ENCODE assay signal across 8 cellular contexts in genomic region chr6:111105578-111105977, GRCh38. TPM values are rescaled to one million over a fixed set of nuclear protein-coding genes. Genes with fewer than 3 reads are reported as not detected.
DNase-seq lines count a peak whose midpoint lies in the region; ATAC-seq, FAIRE-seq and TF ChIP-seq lines count a peak whose summit lies in the region.

No MANE protein-coding gene starts in this region.

- intact Hi-C loops in kidney (cut with DNase I), result no loop called here

- no peak overlapping the region for H3K9ac ChIP-seq in kidney (ENCODE audit: low read length in 2 of 2)

- H3K36me3 ChIP-seq in WERI-Rb-1 (no peaks in the 10 kb centered on the region), kidney (ENCODE audit: control insufficient read depth in 1 of 2, insufficient read depth in 2 of 2, low read length in 2 of 2) (no peaks in the 10 kb centered on the region)

- no peak overlapping the region for H3K4me3 Mint-ChIP-seq in osteocyte (ENCODE audit: unreplicated experiment)

- in situ Hi-C loops in ACHN (cut with HindIII; ENCODE audit: low pct_ligation_motif_present, low pct_unique_long_range_greater_than_20kb, low sequenced_read_pairs), result no loop called here

- H3K27ac ChIP-seq in WERI-Rb-1, result no peak overlapping the region
- peak overlapping the region in 1 of 2 donors; percentile 74 for H3K27ac ChIP-seq in kidney (ENCODE audit: low read depth in 2 of 2, low read length in 2 of 2)

- no peaks in the 10 kb centered on the region for H3K4me1 Mint-ChIP-seq in osteocyte (ENCODE audit: unreplicated experiment)

- no peaks in the 10 kb centered on the region for H3K36me3 Mint-ChIP-seq in osteocyte (ENCODE audit: unreplicated experiment)

- H3K9me3 ChIP-seq in WERI-Rb-1 (ENCODE audit: severe bottlenecking) (peaks cover 3% of the 10 kb centered on the region), kidney (ENCODE audit: control insufficient read depth in 1 of 2, low read length in 2 of 2) (peaks cover 0 to 4% of the 10 kb centered on the region in 2 donors)

- H3K27me3 ChIP-seq in WERI-Rb-1 (ENCODE audit: insufficient read depth, low read depth, severe bottlenecking), result no peaks in the 10 kb centered on the region

- TF ChIP-seq CTCF in WERI-Rb-1 (IDR thresholded peaks at IDR 0.05; ENCODE audit: low read depth, low read length), result no peak
- TF ChIP-seq CTCF in kidney (IDR thresholded peaks at IDR 0.05; ENCODE audit: borderline replicate concordance, extremely low read depth, insufficient read depth), result peak; percentile 5
- no peak for TF ChIP-seq CTCF in GM20000 (IDR thresholded peaks at IDR 0.05; ENCODE audit: extremely low read depth, missing control alignments)
- TF ChIP-seq CTCF in osteocyte (IDR thresholded peaks at IDR 0.05), result no peak

- no peak for ATAC-seq in HG03095 (IDR thresholded peaks at IDR 0.05; ENCODE audit: unreplicated experiment)

- H3K4me3 ChIP-seq in WERI-Rb-1 (ENCODE audit: low read depth, low read length) (no peak overlapping the region), kidney (ENCODE audit: low read length in 2 of 2) (no peak overlapping the region)

- peak; percentile 64 for DNase-seq in ACHN
- DNase-seq in HPDE6-E6E7 (ENCODE audit: extremely low spot score), result peak; percentile 57
- peak; percentile 10 for DNase-seq in WERI-Rb-1
- DNase-seq in kidney, result peak; percentile 82
- peak; percentile 58 for DNase-seq in urothelium cell line (ENCODE audit: low spot score)
- no peak for DNase-seq in GM20000 (ENCODE audit: low spot score)
- DNase-seq in osteocyte (ENCODE audit: extremely low spot score, unreplicated experiment), result no peak

- no peak overlapping the region for H3K27ac Mint-ChIP-seq in osteocyte (ENCODE audit: unreplicated experiment)

- H3K4me1 ChIP-seq in kidney (ENCODE audit: control insufficient read depth in 1 of 2, insufficient read depth in 1 of 2, low read depth in 1 of 2, low read length in 2 of 2), result peaks cover 0 to 6% of the 10 kb centered on the region in 2 donors

- H3K9me3 Mint-ChIP-seq in osteocyte (ENCODE audit: unreplicated experiment), result no peaks in the 10 kb centered on the region

- H3K27me3 Mint-ChIP-seq in osteocyte (ENCODE audit: unreplicated experiment), result peaks cover 38% of the 10 kb centered on the region

- no peak for FAIRE-seq in kidney (lab: Jason Lieb, UNC)
- peak; percentile 73 for FAIRE-seq in urothelium cell line (lab: Jason Lieb, UNC)

RNA-seq across cellular contexts. Expression of gene SLC16A10, which starts 18.3 kb away (rescaled TPM):
- total RNA-seq in kidney (3.7 TPM), osteocyte (not detected in 2 replicates)
- polyA plus RNA-seq in kidney (ENCODE audit: insufficient read depth, low read depth, low replicate concordance), result 5.9 TPM

Comparison
In these comparisons a context has a peak if more than half of its experiments do, and no peak if none do; other contexts are left out.
1. DNase-seq: peak in ACHN (single experiment), HPDE6-E6E7 (single experiment), WERI-Rb-1 (single experiment), kidney (single experiment) and urothelium cell line (single experiment); none in GM20000 (single experiment) and osteocyte (single experiment).